8 cellular contexts compared by ENCODE assay signal in the genomic region with DNA sequence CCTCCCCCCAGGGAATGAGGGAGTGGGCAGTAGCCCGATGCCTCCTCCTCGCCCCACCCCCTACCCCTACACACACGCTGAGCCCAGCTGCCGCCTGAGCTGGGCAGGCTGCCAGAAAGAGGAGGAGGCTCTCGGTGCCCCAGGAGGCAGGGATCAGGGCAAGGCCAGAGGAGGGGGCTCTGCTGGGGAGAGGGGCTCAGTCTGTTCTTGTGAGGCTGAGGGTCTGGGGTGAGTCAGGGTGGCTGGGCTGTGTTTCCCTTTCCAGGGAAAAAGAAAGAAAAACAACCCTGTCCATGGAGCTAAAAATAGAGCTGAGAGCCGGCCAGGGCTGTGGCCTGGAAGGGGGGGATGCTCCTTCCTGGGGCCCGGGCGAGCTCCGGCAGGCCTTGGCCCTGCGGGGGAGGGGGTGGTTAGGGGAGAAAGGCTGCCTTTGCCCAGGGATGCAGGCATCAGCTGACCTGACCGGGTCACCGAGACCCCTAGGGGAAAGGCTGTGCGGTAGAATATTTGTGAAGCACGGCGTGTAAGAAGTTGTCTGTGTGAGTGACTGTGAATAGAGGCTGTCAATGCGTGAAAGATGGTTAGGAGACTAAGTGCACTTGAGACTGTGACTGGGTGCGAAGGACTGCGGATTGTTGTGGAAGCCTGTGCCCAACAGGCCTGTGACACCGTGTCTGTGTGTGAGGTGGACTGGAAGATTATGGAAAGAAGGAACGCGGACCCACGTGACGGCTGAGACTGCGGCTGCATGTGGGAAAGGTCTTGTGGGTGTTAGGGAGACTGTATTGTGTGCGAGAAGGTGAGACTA. TPM values are rescaled to one million over a fixed set of nuclear protein-coding genes. Genes with fewer than 3 reads are reported as not detected.
DNase-seq lines count a peak whose midpoint lies in the region; ATAC-seq and TF ChIP-seq lines count a peak whose summit lies in the region.

No MANE protein-coding gene starts in this region.

- no peak for TF ChIP-seq CTCF in liver (IDR thresholded peaks at IDR 0.05; ENCODE audit: low read depth, low read length, missing input control)

- H3K9me3 Mint-ChIP-seq in activated CD4-positive, alpha-beta memory T cell treated with anti-CD3 and anti-CD28 coated beads for 36 hours, result no peaks in the 10 kb centered on the region

- TF ChIP-seq RAD21 in liver (IDR thresholded peaks at IDR 0.05), result no peak

- H3K27ac ChIP-seq in duodenal mucosa (ENCODE audit: low read depth, low read length), result peak overlapping the region; percentile 96
- peak overlapping the region; percentile 94 for H3K27ac ChIP-seq in liver (ENCODE audit: low read depth in 1 of 2, low read length in 2 of 2)

- ATAC-seq in HG03354 (IDR thresholded peaks at IDR 0.05; ENCODE audit: poor library complexity, severe bottlenecking, unreplicated experiment), result peak; percentile 28
- no peak for ATAC-seq in GM19467 (IDR thresholded peaks at IDR 0.05; ENCODE audit: unreplicated experiment)

- H3K27me3 ChIP-seq in duodenal mucosa (ENCODE audit: control insufficient read depth in 1 of 2, insufficient read depth in 2 of 2, low read length in 2 of 2), result no peaks in the 10 kb centered on the region
- H3K27me3 ChIP-seq in liver (ENCODE audit: control insufficient read depth in 4 of 4, insufficient read depth in 4 of 4, low read length in 3 of 4), result no peaks in the 10 kb centered on the region

- 6% methylated on average over 25 of the region's 25 CpGs for WGBS in liver

- POLR2A ChIA-PET in activated CD4-positive, alpha-beta memory T cell treated with anti-CD3 and anti-CD28 coated beads for 36 hours (lab: Charles Lee), result interaction anchor here (0.8 to 1.2 kb wide), 4 partner anchors 10 to 33 kb away, joined by 3 to 6 read pairs (median 4); partner anchors contain the start of genes PDZD7 and SFXN3

- H3K36me3 ChIP-seq in duodenal mucosa (ENCODE audit: control insufficient read depth in 1 of 2, insufficient read depth in 2 of 2, low read length in 2 of 2), result peaks cover 2 to 10% of the 10 kb centered on the region in 2 donors
- peaks cover 0 to 5% (median under 1%) of the 10 kb centered on the region in 4 donors for H3K36me3 ChIP-seq in liver (ENCODE audit: control insufficient read depth in 4 of 4, insufficient read depth in 3 of 4, low read depth in 1 of 4, low read length in 3 of 4)

- peaks cover 7% of the 10 kb centered on the region for H3K36me3 Mint-ChIP-seq in activated CD4-positive, alpha-beta memory T cell treated with anti-CD3 and anti-CD28 coated beads for 36 hours

- intact Hi-C loops in activated CD4-positive, alpha-beta memory T cell treated with anti-CD3 and anti-CD28 coated beads for 36 hours (cut with micrococcal nuclease), result loop anchor here (5.0 kb wide), 1 partner anchor 86 kb away; the partner anchor contains the start of gene SLF2

- H3K4me3 ChIP-seq in GM08714 (ENCODE audit: low read length), result peak overlapping the region; percentile 77; the same call in 1 of the 2 replicates
- peak overlapping the region; percentile 89 for H3K4me3 ChIP-seq in duodenal mucosa (ENCODE audit: low read depth in 1 of 2, low read length in 2 of 2)
- H3K4me3 ChIP-seq in liver (ENCODE audit: low read depth in 1 of 3, low read length in 3 of 3), result peak overlapping the region; percentile 68 to 81 (median 75)

- peak overlapping the region; percentile 79 for H3K27ac Mint-ChIP-seq in activated CD4-positive, alpha-beta memory T cell treated with anti-CD3 and anti-CD28 coated beads for 36 hours

- H3K9me3 ChIP-seq in duodenal mucosa (ENCODE audit: control insufficient read depth in 1 of 2, low read length in 2 of 2), result no peaks in the 10 kb centered on the region
- no peaks in the 10 kb centered on the region for H3K9me3 ChIP-seq in liver (ENCODE audit: control insufficient read depth in 4 of 4, low read length in 3 of 4)

- peak; percentile 87 for DNase-seq in NCI-H748 (lab: John Stamatoyannopoulos, UW; ENCODE audit: unreplicated experiment)
- peak; percentile 78 for DNase-seq in activated CD4-positive, alpha-beta memory T cell treated with anti-CD3 and anti-CD28 coated beads for 36 hours
- peak; percentile 49 to 58 for DNase-seq in stimulated activated CD4-positive, alpha-beta T cell treated with anti-CD3 and anti-CD28 coated beads, Interleukin-2, amount 100 ng/mL, for 48 hours

- H3K9ac ChIP-seq in duodenal mucosa (ENCODE audit: low read depth in 1 of 2, low read length in 2 of 2), result peak overlapping the region; percentile 72 to 76
- peak overlapping the region; percentile 36 to 57 for H3K9ac ChIP-seq in liver (ENCODE audit: low read depth in 1 of 2, low read length in 2 of 2)

- H3K4me3 Mint-ChIP-seq in activated CD4-positive, alpha-beta memory T cell treated with anti-CD3 and anti-CD28 coated beads for 36 hours, result peak overlapping the region; percentile 76

- peaks cover 20% of the 10 kb centered on the region for H3K4me1 Mint-ChIP-seq in activated CD4-positive, alpha-beta memory T cell treated with anti-CD3 and anti-CD28 coated beads for 36 hours (ENCODE audit: low read depth)

- H3K4me1 ChIP-seq in duodenal mucosa (ENCODE audit: control insufficient read depth in 1 of 2, insufficient read depth in 2 of 2, low read length in 2 of 2), result peaks cover 25 to 44% of the 10 kb centered on the region in 2 donors
- H3K4me1 ChIP-seq in liver (ENCODE audit: control insufficient read depth in 4 of 4, insufficient read depth in 4 of 4, low read length in 3 of 4), result peaks cover 0 to 30% (median 17%) of the 10 kb centered on the region in 4 donors

- CTCF ChIA-PET in activated CD4-positive, alpha-beta memory T cell treated with anti-CD3 and anti-CD28 coated beads for 36 hours (lab: Charles Lee), result interaction anchor here (0.6 to 14.6 kb wide), 22 partner anchors 8 to 783 kb away, joined by 3 to 199 read pairs (median 4); partner anchors contain the start of genes HIF1AN, KAZALD1, MRPL43 and PDZD7

- no peaks in the 10 kb centered on the region for H3K27me3 Mint-ChIP-seq in activated CD4-positive, alpha-beta memory T cell treated with anti-CD3 and anti-CD28 coated beads for 36 hours

TF ChIP-seq in liver, 16 proteins besides CTCF, POLR2A, EP300 and RAD21:
- TF ChIP-seq RXRA (IDR thresholded peaks at IDR 0.05) (peak in 1 of 2 donors; percentile 2), TAF1 (conservative IDR thresholded peaks at IDR 0.05) (no peak), HNF4A (conservative IDR thresholded peaks at IDR 0.05) (no peak), NR2F2 (IDR thresholded peaks at IDR 0.05) (peak; percentile 65), FOXA2 (IDR thresholded peaks at IDR 0.05) (no peak)
TF ChIP-seq in liver: peak in this region for 2.

RNA-seq across cellular contexts. Expression of gene LZTS2, which starts 1.2 kb away (rescaled TPM):
- 10 to 100 TPM; 12.0 to 12.5 TPM for total RNA-seq in activated CD4-positive, alpha-beta memory T cell treated with anti-CD3 and anti-CD28 coated beads for 36 hours
- total RNA-seq in liver, result 10 to 100 TPM in 1 of 2 donors, 1 to 10 TPM in 1; 9.9 to 10.3 TPM
- polyA plus RNA-seq in liver, result 1 to 10 TPM; 2.1 to 9.2 TPM

RNA-seq across cellular contexts. Expression of gene TWNK, which starts 11.0 kb away (rescaled TPM):
- 10 to 100 TPM; 12.8 to 14.0 TPM for total RNA-seq in activated CD4-positive, alpha-beta memory T cell treated with anti-CD3 and anti-CD28 coated beads for 36 hours
- total RNA-seq in liver, result 1 to 10 TPM; 4.1 to 4.8 TPM
- 1 to 10 TPM; 1.6 to 6.2 TPM for polyA plus RNA-seq in liver

RNA-seq across cellular contexts. Expression of gene MRPL43, which starts 11.1 kb away (rescaled TPM):
- 10 to 100 TPM; 47.0 to 50.1 TPM for total RNA-seq in activated CD4-positive, alpha-beta memory T cell treated with anti-CD3 and anti-CD28 coated beads for 36 hours
- 10 to 100 TPM; 30.5 to 53.3 TPM for total RNA-seq in liver
- 10 to 100 TPM; 62.4 to 76.0 TPM for polyA plus RNA-seq in liver

RNA-seq across cellular contexts. Expression of gene SEMA4G, which starts 29.1 kb away (rescaled TPM):
- under 1 TPM; 0.58 to 0.74 TPM for total RNA-seq in activated CD4-positive, alpha-beta memory T cell treated with anti-CD3 and anti-CD28 coated beads for 36 hours
- total RNA-seq in liver, result 10 to 100 TPM; 13.9 to 20.7 TPM
- polyA plus RNA-seq in liver, result 10 to 100 TPM; 39.7 to 56.0 TPM

RNA-seq across cellular contexts. Expression of gene PDZD7, which starts 32.5 kb away (rescaled TPM):
- total RNA-seq in activated CD4-positive, alpha-beta memory T cell treated with anti-CD3 and anti-CD28 coated beads for 36 hours, result under 1 TPM; 0.31 to 0.93 TPM
- under 1 TPM in 1 of 2 donors, not detected in 1; 0.09 TPM for total RNA-seq in liver
- polyA plus RNA-seq in liver, result under 1 TPM; 0.06 to 0.07 TPM
